Comparison of ENCODE assay signal across 16 cellular contexts in genomic region chr3:119570229-119570628, GRCh38. TPM values are rescaled to one million over a fixed set of nuclear protein-coding genes. Genes with fewer than 3 reads are reported as not detected.
DNase-seq lines count a peak whose midpoint lies in the region; ATAC-seq and TF ChIP-seq lines count a peak whose summit lies in the region.
"Had no signal": no experiment of that assay in that cellular context is flagged by ENCODE, and none has a peak within 500 bp of the region (broad histone marks: within the 10 kb centered on the region; RNA-seq: fewer than 3 reads in every experiment).

No MANE protein-coding gene starts in this region.

- no peaks in the 10 kb centered on the region for H3K9me3 ChIP-seq in mammary epithelial cell (replicated peaks; ENCODE audit: insufficient read depth, low read length)
- H3K9me3 ChIP-seq: esophagus squamous epithelium had no signal

- no peaks in the 10 kb centered on the region for H3K36me3 Mint-ChIP-seq in naive B cell
- H3K36me3 Mint-ChIP-seq: naive thymus-derived CD8-positive, alpha-beta T cell had no signal

- H3K4me3 ChIP-seq in mammary epithelial cell (replicated peaks in 1 of 3; ENCODE audit: insufficient read depth in 1 of 3, low read depth in 2 of 3, low read length in 3 of 3) = no peak overlapping the region
- H3K4me3 ChIP-seq: cardiac muscle cell, esophagus squamous epithelium, skin epidermis had no signal

- BruUV-seq in mammary epithelial cell (replicated peaks; lab: Mats Ljungman, UMichigan) = no TSS peak

- intact Hi-C loops in mammary epithelial cell (cut with micrococcal nuclease) = no loop called here

- peaks cover 0 to 8% (median 0%) of the 10 kb centered on the region in 3 donors for H3K4me1 Mint-ChIP-seq in naive B cell
- H3K4me1 Mint-ChIP-seq: naive thymus-derived CD8-positive, alpha-beta T cell had no signal

- ATAC-seq in GM18511 (IDR thresholded peaks at IDR 0.05; ENCODE audit: unreplicated experiment) = peak; percentile 68
- peak; percentile 71 for ATAC-seq in HG02852 (IDR thresholded peaks at IDR 0.05; ENCODE audit: unreplicated experiment)
- peak; percentile 27 to 33 for ATAC-seq in naive B cell (ENCODE audit: low read depth in 2 of 2)
- no peak for ATAC-seq in GM19035 (IDR thresholded peaks at IDR 0.05; ENCODE audit: unreplicated experiment)
- ATAC-seq: naive thymus-derived CD8-positive, alpha-beta T cell had no signal

- no peak overlapping the region for H3K9ac ChIP-seq in mammary epithelial cell (ENCODE audit: insufficient read depth, low read length)

- 68% methylated on average over 5 of the region's 5 CpGs for whole genome bisulfite sequencing in mammary epithelial cell (ENCODE audit: low coverage, missing lambda C conversion rate)

- TF ChIP-seq CTCF in mammary epithelial cell (conservative IDR thresholded peaks at IDR 0.05 in 1 of 2, IDR thresholded peaks at IDR 0.05 in 1 of 2; ENCODE audit: extremely low read depth in 1 of 2, insufficient read depth in 1 of 2, low read depth in 1 of 2, low read length in 2 of 2) = no peak

- H3K4me1 ChIP-seq in mammary epithelial cell (ENCODE audit: insufficient read depth, low read length) = no peaks in the 10 kb centered on the region
- H3K4me1 ChIP-seq: esophagus squamous epithelium had no signal

- no peaks in the 10 kb centered on the region for H4K20me1 ChIP-seq in mammary epithelial cell (ENCODE audit: insufficient read depth, low read length)

- in situ Hi-C loops in mammary epithelial cell (cut with MboI; ENCODE audit: low sequenced_read_pairs in 2 of 2) = no loop called here

- H3K27me3 Mint-ChIP-seq in naive B cell = peaks cover 0 to 18% (median 8%) of the 10 kb centered on the region in 3 donors

- H3K4me2 ChIP-seq in mammary epithelial cell (ENCODE audit: insufficient read depth, low read depth, low read length) = no peak overlapping the region

- H3K27ac ChIP-seq in mammary epithelial cell (ENCODE audit: insufficient read depth, low read depth, low read length) = no peak overlapping the region
- H3K27ac ChIP-seq: cardiac muscle cell had no signal

- DNase-seq in OCI-M1 (lab: John Stamatoyannopoulos, UW) = peak; percentile 71
- DNase-seq in naive B cell = no peak
- no peak for DNase-seq in activated naive CD4-positive, alpha-beta T cell (lab: John Stamatoyannopoulos, UW)
- no peak for DNase-seq in islet precursor cell
- DNase-seq in mammary epithelial cell = no peak
- DNase-seq: activated CD4-positive, alpha-beta T cell treated with anti-CD3 and anti-CD28 coated beads for 48 hours; activated effector memory CD4-positive, alpha-beta T cell treated with Interleukin-2 at 50 U/mL for 16 hours; C1 segment of cervical spinal cord; esophagus squamous epithelium; naive thymus-derived CD8-positive, alpha-beta T cell; NCI-H1417 treated with DMSO at 0.1 percent for 48 hours had no signal

- no peaks in the 10 kb centered on the region for H3K9me3 Mint-ChIP-seq in naive B cell

- dilution Hi-C loops in mammary epithelial cell (cut with HindIII; ENCODE audit: low sequenced_read_pairs) = no loop called here

- CTCF ChIA-PET in mammary epithelial cell (lab: Charles Lee; ENCODE audit: low non-redundant PET) = no interaction called here

- peaks cover 2% of the 10 kb centered on the region for H3K27me3 ChIP-seq in mammary epithelial cell (ENCODE audit: insufficient read depth, low read length)
- H3K27me3 ChIP-seq: cardiac muscle cell, esophagus squamous epithelium had no signal

- H2AFZ ChIP-seq in mammary epithelial cell (ENCODE audit: low read depth, low read length) = no peak overlapping the region

- no peaks in the 10 kb centered on the region for H3K79me2 ChIP-seq in mammary epithelial cell (ENCODE audit: insufficient read depth, low read length)

- no peak overlapping the region for H3K4me3 Mint-ChIP-seq in naive B cell
- H3K4me3 Mint-ChIP-seq: naive thymus-derived CD8-positive, alpha-beta T cell had no signal

- peak overlapping the region in 1 of 6 donors; percentile 26 for H3K27ac Mint-ChIP-seq in naive B cell

- H3K36me3 ChIP-seq in mammary epithelial cell (ENCODE audit: insufficient read depth, low read length) = no peaks in the 10 kb centered on the region
- H3K36me3 ChIP-seq: cardiac muscle cell, esophagus squamous epithelium had no signal

RNA-seq across cellular contexts. Expression of gene ADPRH, which starts 9.1 kb away (rescaled TPM):
- 10 to 100 TPM; 10.4 to 16.8 (median 14.4) TPM for polyA plus RNA-seq in naive B cell (ENCODE audit: low read depth in 6 of 6)
- 1 to 10 TPM; 1.0 to 9.5 TPM for total RNA-seq in mammary epithelial cell
- 0.99 TPM for polyA plus RNA-seq in mammary epithelial cell
- not detected for polyA minus RNA-seq in mammary epithelial cell

RNA-seq across cellular contexts. Expression of gene CD80, which starts 10.8 kb away (rescaled TPM):
- polyA plus RNA-seq in naive B cell (ENCODE audit: low read depth in 6 of 6) (1 to 10 TPM in 1 of 6 donors, under 1 TPM in 4, not detected in 1; 0.60 to 1.1 (median 0.94) TPM), mammary epithelial cell (not detected)
- total RNA-seq in mammary epithelial cell = not detected
- polyA minus RNA-seq in mammary epithelial cell = not detected
- polyA plus RNA-seq: cardiac muscle cell; naive thymus-derived CD8-positive, alpha-beta T cell had no signal

RNA-seq across cellular contexts. Expression of gene PLA1A, which starts 27.5 kb away (rescaled TPM):
- polyA plus RNA-seq in naive B cell (ENCODE audit: low read depth in 6 of 6) (not detected), mammary epithelial cell (not detected)
- total RNA-seq in mammary epithelial cell = not detected
- not detected for polyA minus RNA-seq in mammary epithelial cell
- total RNA-seq: cardiac muscle cell; naive thymus-derived CD8-positive, alpha-beta T cell had no signal
- polyA plus RNA-seq: naive thymus-derived CD8-positive, alpha-beta T cell had no signal
